ENCODE assay signal across 11 cellular contexts in genomic region chrX:119760026-119760902, GRCh38. TPM values are rescaled to one million over a fixed set of nuclear protein-coding genes. Genes with fewer than 3 reads are reported as not detected.
A peak's percentile ranks its signal among the peaks of the same experiment; 100 is the strongest.
DNase-seq lines count a peak whose midpoint lies in the region; ATAC-seq and TF ChIP-seq lines count a peak whose summit lies in the region.
"Had no signal": no experiment of that assay in that cellular context is flagged by ENCODE, and none has a peak within 500 bp of the region (broad histone marks: within the 10 kb centered on the region; RNA-seq: fewer than 3 reads in every experiment).

No MANE protein-coding gene starts in this region.

- no peak overlapping the region for H3K27ac ChIP-seq in CD8-positive, alpha-beta memory T cell (ENCODE audit: low read depth, low read length)
- H3K27ac ChIP-seq in OCI-LY7 (ENCODE audit: low read depth, low read length, poor library complexity, severe bottlenecking), result no peak overlapping the region
- no peak overlapping the region for H3K27ac ChIP-seq in naive thymus-derived CD4-positive, alpha-beta T cell (ENCODE audit: low read depth, low read length)
- H3K27ac ChIP-seq: hepatocyte, sigmoid colon had no signal

- peaks cover 0 to 2% of the 10 kb centered on the region in 2 donors for H3K27me3 Mint-ChIP-seq in CD8-positive, alpha-beta memory T cell
- H3K27me3 Mint-ChIP-seq in naive thymus-derived CD4-positive, alpha-beta T cell, result no peaks in the 10 kb centered on the region

- no peak overlapping the region for H2AFZ ChIP-seq in OCI-LY7 (ENCODE audit: low read length)
- H2AFZ ChIP-seq: hepatocyte had no signal

- H3K27ac Mint-ChIP-seq in CD8-positive, alpha-beta memory T cell, result peak overlapping the region in 4 of 8 donors; percentile 11 to 68 (median 40)
- H3K27ac Mint-ChIP-seq in naive thymus-derived CD4-positive, alpha-beta T cell, result peak overlapping the region in 3 of 9 donors; percentile 14 to 62 (median 22)

- no peaks in the 10 kb centered on the region for H3K79me2 ChIP-seq in OCI-LY7 (ENCODE audit: insufficient read depth, low read depth, low read length)
- H3K79me2 ChIP-seq: hepatocyte had no signal

- H3K4me2 ChIP-seq in OCI-LY7 (ENCODE audit: low read length), result peak overlapping the region; percentile 87

- CTCF ChIA-PET in CD8-positive, alpha-beta memory T cell (lab: Charles Lee), result interaction anchor here (1.0 to 1.4 kb wide), 3 partner anchors 15 to 61 kb away, joined by 3 to 6 read pairs (median 4); no protein-coding TSS in a partner anchor
- CTCF ChIA-PET in OCI-LY7 (lab: Charles Lee; ENCODE audit: unreplicated experiment), result no interaction called here
- CTCF ChIA-PET in naive thymus-derived CD4-positive, alpha-beta T cell (lab: Charles Lee), result interaction anchor here (0.9 kb wide), 1 partner anchor 19 kb away, joined by 4 read pairs; no protein-coding TSS in a partner anchor

- no peaks in the 10 kb centered on the region for H3K9me3 Mint-ChIP-seq in CD8-positive, alpha-beta memory T cell
- no peaks in the 10 kb centered on the region for H3K9me3 Mint-ChIP-seq in naive thymus-derived CD4-positive, alpha-beta T cell

- H3K4me3 Mint-ChIP-seq in CD8-positive, alpha-beta memory T cell, result peak overlapping the region in 6 of 7 donors; percentile 26 to 87 (median 52)
- peak overlapping the region in 9 of 10 donors; percentile 34 to 87 (median 63) for H3K4me3 Mint-ChIP-seq in naive thymus-derived CD4-positive, alpha-beta T cell

- peaks cover 0 to 2% (median 0%) of the 10 kb centered on the region in 3 donors for H3K36me3 Mint-ChIP-seq in CD8-positive, alpha-beta memory T cell
- peaks cover 0 to 3% (median 0%) of the 10 kb centered on the region in 5 donors for H3K36me3 Mint-ChIP-seq in naive thymus-derived CD4-positive, alpha-beta T cell

- POLR2A ChIA-PET in CD8-positive, alpha-beta memory T cell (lab: Charles Lee), result interaction anchor here (0.9 kb wide), 1 partner anchor 29 kb away, joined by 3 read pairs; no protein-coding TSS in a partner anchor
- POLR2A ChIA-PET in OCI-LY7 (lab: Charles Lee), result interaction anchor here (0.7 to 2.1 kb wide), 5 partner anchors 11 to 253 kb away, joined by 3 to 6 read pairs (median 4); partner anchors contain the start of gene RPL39
- POLR2A ChIA-PET in naive thymus-derived CD4-positive, alpha-beta T cell (lab: Charles Lee), result interaction anchor here (5.9 kb wide), 1 partner anchor 30 kb away, joined by 44 read pairs; the partner anchor contains the start of gene RPL39

- peaks cover 26 to 52% (median 30%) of the 10 kb centered on the region in 3 donors for H3K4me1 Mint-ChIP-seq in CD8-positive, alpha-beta memory T cell
- peaks cover 21 to 47% (median 42%) of the 10 kb centered on the region in 7 donors for H3K4me1 Mint-ChIP-seq in naive thymus-derived CD4-positive, alpha-beta T cell

- intact Hi-C loops in OCI-LY7 (cut with micrococcal nuclease; ENCODE audit: unreplicated experiment) (no loop called here), left cardiac atrium (cut with DNase I) (no loop called here)
- intact Hi-C loops in naive thymus-derived CD4-positive, alpha-beta T cell (cut with micrococcal nuclease), result no loop called here

- ATAC-seq in GM18867 (IDR thresholded peaks at IDR 0.05; ENCODE audit: unreplicated experiment) (peak; percentile 13), left cardiac atrium (no peak)
- ATAC-seq in naive thymus-derived CD4-positive, alpha-beta T cell, result no peak

- no peaks in the 10 kb centered on the region for H3K36me3 ChIP-seq in CD8-positive, alpha-beta memory T cell (ENCODE audit: insufficient read depth, low read length)
- no peaks in the 10 kb centered on the region for H3K36me3 ChIP-seq in OCI-LY7 (ENCODE audit: insufficient read depth, low read length)
- H3K36me3 ChIP-seq in naive thymus-derived CD4-positive, alpha-beta T cell (ENCODE audit: control insufficient read depth in 2 of 3, insufficient read depth in 3 of 3, low read length in 3 of 3), result peaks cover 0 to 5% (median 0%) of the 10 kb centered on the region in 3 experiments
- H3K36me3 ChIP-seq: sigmoid colon had no signal

- BruUV-seq in OCI-LY7 (replicated peaks; lab: Mats Ljungman, UMichigan), result no TSS peak

- no peaks in the 10 kb centered on the region for H3K27me3 ChIP-seq in CD8-positive, alpha-beta memory T cell (ENCODE audit: insufficient read depth, low read length, poor library complexity, severe bottlenecking)
- no peaks in the 10 kb centered on the region for H3K27me3 ChIP-seq in naive thymus-derived CD4-positive, alpha-beta T cell (ENCODE audit: control insufficient read depth in 2 of 2, insufficient read depth in 2 of 2, low read length in 2 of 2)
- H3K27me3 ChIP-seq: hepatocyte had no signal

- peaks cover 28% of the 10 kb centered on the region for H3K4me1 ChIP-seq in CD8-positive, alpha-beta memory T cell (ENCODE audit: insufficient read depth, low read length)
- peaks cover 70% of the 10 kb centered on the region for H3K4me1 ChIP-seq in OCI-LY7 (ENCODE audit: insufficient read depth, low read length, poor library complexity, severe bottlenecking)
- peaks cover 24 to 33% of the 10 kb centered on the region in 2 donors for H3K4me1 ChIP-seq in naive thymus-derived CD4-positive, alpha-beta T cell (ENCODE audit: control insufficient read depth in 2 of 2, insufficient read depth in 2 of 2, low read length in 2 of 2)

- no peaks in the 10 kb centered on the region for H3K9me2 ChIP-seq in OCI-LY7 (ENCODE audit: insufficient read depth, low read length)

- H4K20me1 ChIP-seq in OCI-LY7 (ENCODE audit: insufficient read depth, low read length), result no peaks in the 10 kb centered on the region

- no peaks in the 10 kb centered on the region for H3K9me3 ChIP-seq in CD8-positive, alpha-beta memory T cell (ENCODE audit: low read length)
- no peaks in the 10 kb centered on the region for H3K9me3 ChIP-seq in OCI-LY7 (ENCODE audit: low read length)
- no peaks in the 10 kb centered on the region for H3K9me3 ChIP-seq in naive thymus-derived CD4-positive, alpha-beta T cell (ENCODE audit: control insufficient read depth in 2 of 3, low read length in 3 of 3)
- H3K9me3 ChIP-seq: sigmoid colon had no signal

- TF ChIP-seq CTCF in OCI-LY7 (conservative IDR thresholded peaks at IDR 0.05; ENCODE audit: low read length), result no peak

- no peak overlapping the region for H3K4me3 ChIP-seq in CD8-positive, alpha-beta memory T cell (ENCODE audit: low read length)
- peak overlapping the region; percentile 18 for H3K4me3 ChIP-seq in OCI-LY7 (ENCODE audit: low read depth, low read length, poor library complexity, severe bottlenecking)
- no peak overlapping the region for H3K4me3 ChIP-seq in naive thymus-derived CD4-positive, alpha-beta T cell (ENCODE audit: low read length)
- H3K4me3 ChIP-seq: hepatocyte had no signal

- no peak for DNase-seq in CD8-positive, alpha-beta memory T cell
- DNase-seq in OCI-LY7 (ENCODE audit: low spot score) (peak; percentile 30), NCI-H2227 (lab: John Stamatoyannopoulos, UW; ENCODE audit: unreplicated experiment) (no peak), EL (no peak), NCI-H345 (lab: John Stamatoyannopoulos, UW) (no peak), left cardiac atrium (no peak)
- DNase-seq in naive thymus-derived CD4-positive, alpha-beta T cell, result no peak
- DNase-seq: NCI-H187, sigmoid colon had no signal

RNA-seq across cellular contexts. Expression of gene SOWAHD, which starts 1.9 kb away (rescaled TPM):
- under 1 TPM; 0.33 to 0.55 TPM for total RNA-seq in CD8-positive, alpha-beta memory T cell
- polyA plus RNA-seq in CD8-positive, alpha-beta memory T cell, result 0.84 TPM
- total RNA-seq in OCI-LY7 (2014; rRNA removed; shearing (Covaris generic)), result not detected in 2 replicates
- 0.29 and 0.55 TPM in 2 replicates for total RNA-seq in OCI-LY7 (2022)
- total RNA-seq in naive thymus-derived CD4-positive, alpha-beta T cell, result 1 to 10 TPM in 4 of 5 experiments, under 1 TPM in 1; 0.50 to 2.9 (median 2.5) TPM
- polyA plus RNA-seq in naive thymus-derived CD4-positive, alpha-beta T cell, result 1 to 10 TPM; 1.6 to 3.1 TPM
- under 1 TPM; 0.16 to 0.32 TPM for total RNA-seq in left cardiac atrium

RNA-seq across cellular contexts. Expression of gene RPL39, which starts 31.2 kb away (rescaled TPM):
- 1,000 to 10,000 TPM; 2,337 to 2,451 TPM for total RNA-seq in CD8-positive, alpha-beta memory T cell
- 3,498 TPM for polyA plus RNA-seq in CD8-positive, alpha-beta memory T cell
- 1,897 and 2,118 TPM in 2 replicates for total RNA-seq in OCI-LY7 (2014; rRNA removed; shearing (Covaris generic))
- total RNA-seq in OCI-LY7 (2022) (2,029 and 2,070 TPM in 2 replicates), left cardiac atrium (1,000 to 10,000 TPM; 1,171 to 1,199 TPM)
- total RNA-seq in naive thymus-derived CD4-positive, alpha-beta T cell, result 1,000 to 10,000 TPM; 2,181 to 4,347 (median 3,799) TPM
- polyA plus RNA-seq in naive thymus-derived CD4-positive, alpha-beta T cell, result 1,000 to 10,000 TPM; 4,923 to 5,899 TPM
